ENCODE assay signal across 33 cellular contexts in genomic region chr4:65341557-65341956, GRCh38.
"Had no signal": no experiment of that assay in that cellular context is flagged by ENCODE, and none has a peak within 500 bp of the region (broad histone marks: within the 10 kb centered on the region; RNA-seq: fewer than 3 reads in every experiment).

No MANE protein-coding gene starts in this region.

- H3K27ac ChIP-seq: KMS-11 had no signal

- H3K9ac ChIP-seq: KMS-11 had no signal

- H3K27me3 ChIP-seq: MG63 had no signal

- H3K4me3 ChIP-seq: MG63 had no signal

- H3K9me3 ChIP-seq: MG63 had no signal

- DNase-seq: Karpas-422, Kasumi-1, MG63, MM.1S, MV-4-11, NCI-H1048, NCI-H1092, NCI-H1092 treated with DMSO at 0.1 percent for 48 hours, NCI-H1105, NCI-H1105 treated with DMSO at 0.1 percent for 48 hours, NCI-H1417 treated with DMSO at 0.1 percent for 48 hours, NCI-H1436, NCI-H1436 treated with DMSO at 0.1 percent for 48 hours, NCI-H146, NCI-H1694, NCI-H1694 treated with DMSO at 0.1 percent for 48 hours, NCI-H187, NCI-H187 treated with DMSO at 0.1 percent for 48 hours, NCI-H1930, NCI-H2029, NCI-H2029 treated with DMSO at 0.1 percent for 48 hours, NCI-H2081, NCI-H2081 treated with DMSO at 0.1 percent for 48 hours, NCI-H2107, NCI-H2171, NCI-H2171 treated with DMSO at 0.1 percent for 48 hours, NCI-H2227 treated with DMSO at 0.1 percent for 48 hours, NCI-H226, NCI-H345, NCI-H446, NCI-H446 treated with DMSO at 0.1 percent for 48 hours, NCI-H510A had no signal

- H3K4me2 ChIP-seq: KMS-11 had no signal
